ENCODE assay signal across 8 cellular contexts in genomic region chr1:21270086-21270689, GRCh38. TPM values are rescaled to one million over a fixed set of nuclear protein-coding genes. Genes with fewer than 3 reads are reported as not detected.
DNase-seq lines count a peak whose midpoint lies in the region; ATAC-seq and TF ChIP-seq lines count a peak whose summit lies in the region.

No MANE protein-coding gene starts in this region.

- H3K27me3 Mint-ChIP-seq in type B pancreatic cell = no peaks in the 10 kb centered on the region

- no peaks in the 10 kb centered on the region for H3K9me3 Mint-ChIP-seq in type B pancreatic cell

- peaks cover 16% of the 10 kb centered on the region for H3K4me1 Mint-ChIP-seq in type B pancreatic cell (ENCODE audit: unreplicated experiment)

- peak; percentile 39 for DNase-seq in SKM-1 treated with dmso at 0.1 percent for 144 hours (lab: John Stamatoyannopoulos, UW; ENCODE audit: unreplicated experiment)
- DNase-seq in SKM-1 (lab: John Stamatoyannopoulos, UW; ENCODE audit: unreplicated experiment) = no peak
- DNase-seq in NOMO-1 treated with dmso at 0.1 percent for 144 hours (lab: John Stamatoyannopoulos, UW; ENCODE audit: unreplicated experiment) = peak; percentile 21
- peak; percentile 96 for DNase-seq in activated CD8-positive, alpha-beta memory T cell treated with anti-CD3 and anti-CD28 coated beads, Interleukin-2, amount 50 U/mL, for 48 hours
- peak; percentile 65 for DNase-seq in fibroblast of gingiva (ENCODE audit: low read depth)
- DNase-seq in omental fat pad (ENCODE audit: low spot score) = peak; percentile 82
- no peak for DNase-seq in type B pancreatic cell (ENCODE audit: extremely low spot score, unreplicated experiment)
- DNase-seq in NCI-H345 (lab: John Stamatoyannopoulos, UW) = no peak

- no peak overlapping the region for H3K27ac Mint-ChIP-seq in type B pancreatic cell

- H3K4me3 Mint-ChIP-seq in type B pancreatic cell = no peak overlapping the region

- no peak for ATAC-seq in omental fat pad (ENCODE audit: low FRiP score)

- H3K36me3 Mint-ChIP-seq in type B pancreatic cell = peaks cover 23% of the 10 kb centered on the region

- TF ChIP-seq CTCF in omental fat pad (IDR thresholded peaks at IDR 0.05) (peak in 2 of 3 donors; percentile 4 to 68), type B pancreatic cell (conservative IDR thresholded peaks at IDR 0.05) (peak; percentile 87)

RNA-seq across cellular contexts. Expression of gene ECE1, which starts 20.1 kb away (rescaled TPM):
- 100 to 1,000 TPM in 2 of 4 donors, 10 to 100 TPM in 2; 43.5 to 158 (median 114) TPM for total RNA-seq in omental fat pad
- 37.2 and 49.8 TPM in 2 replicates for total RNA-seq in type B pancreatic cell (ENCODE audit: low replicate concordance)

Comparison
In these comparisons a context has a peak if more than half of its experiments do, and no peak if none do; other contexts are left out.
1. DNase-seq: peak in SKM-1 treated with dmso at 0.1 percent for 144 hours (single experiment), NOMO-1 treated with dmso at 0.1 percent for 144 hours (single experiment), activated CD8-positive, alpha-beta memory T cell treated with anti-CD3 and anti-CD28 coated beads, Interleukin-2, amount 50 U/mL, for 48 hours (single experiment), fibroblast of gingiva (single experiment) and omental fat pad (single experiment); none in SKM-1 (single experiment), type B pancreatic cell (single experiment) and NCI-H345 (single experiment).